Comparison of ENCODE assay signal across 19 cellular contexts in the genomic region with DNA sequence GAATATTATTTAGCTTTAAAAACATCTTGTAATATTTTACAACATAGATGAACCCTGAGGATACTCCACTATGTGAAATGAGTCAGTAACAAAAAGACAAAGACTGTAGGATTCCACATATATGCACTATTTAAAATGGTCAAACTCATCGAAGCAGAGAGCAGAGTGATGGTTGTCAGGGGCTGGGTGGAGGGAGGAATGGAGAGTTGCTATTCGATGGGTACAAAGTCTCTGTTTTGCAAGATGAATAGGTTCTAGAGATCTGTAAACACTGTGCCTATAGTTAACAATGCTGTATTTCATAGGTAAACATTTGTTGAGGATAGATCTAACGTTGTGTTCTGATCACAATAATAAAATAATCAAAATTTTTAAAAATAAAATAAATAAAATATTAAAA.
"Had no signal": no experiment of that assay in that cellular context is flagged by ENCODE, and none has a peak within 500 bp of the region (broad histone marks: within the 10 kb centered on the region; RNA-seq: fewer than 3 reads in every experiment).

No MANE protein-coding gene starts in this region.

- H3K4me1 ChIP-seq: SJSA1 had no signal

- H3K9me3 ChIP-seq: MG63 had no signal

- H3K36me3 ChIP-seq: MG63, SJSA1 had no signal

- H3K4me3 ChIP-seq: MG63, SJSA1, SK-N-MC had no signal

- H3K27me3 ChIP-seq: MG63, SJSA1 had no signal

- DNase-seq: IMR-90, Karpas-422, KG1, MG63, NCI-H1092, NCI-H1105 treated with DMSO at 0.1 percent for 48 hours, NCI-H1417 treated with DMSO at 0.1 percent for 48 hours, NCI-H1694, NCI-H187 treated with DMSO at 0.1 percent for 48 hours, NCI-H2029 treated with DMSO at 0.1 percent for 48 hours, NCI-H345, NCI-H446 treated with DMSO at 0.1 percent for 48 hours, NCI-H524 treated with DMSO at 0.1 percent for 48 hours, NCI-H774, Right ventricle myocardium superior, RPMI8226, SIG-M5 had no signal
